In the genomic region with DNA sequence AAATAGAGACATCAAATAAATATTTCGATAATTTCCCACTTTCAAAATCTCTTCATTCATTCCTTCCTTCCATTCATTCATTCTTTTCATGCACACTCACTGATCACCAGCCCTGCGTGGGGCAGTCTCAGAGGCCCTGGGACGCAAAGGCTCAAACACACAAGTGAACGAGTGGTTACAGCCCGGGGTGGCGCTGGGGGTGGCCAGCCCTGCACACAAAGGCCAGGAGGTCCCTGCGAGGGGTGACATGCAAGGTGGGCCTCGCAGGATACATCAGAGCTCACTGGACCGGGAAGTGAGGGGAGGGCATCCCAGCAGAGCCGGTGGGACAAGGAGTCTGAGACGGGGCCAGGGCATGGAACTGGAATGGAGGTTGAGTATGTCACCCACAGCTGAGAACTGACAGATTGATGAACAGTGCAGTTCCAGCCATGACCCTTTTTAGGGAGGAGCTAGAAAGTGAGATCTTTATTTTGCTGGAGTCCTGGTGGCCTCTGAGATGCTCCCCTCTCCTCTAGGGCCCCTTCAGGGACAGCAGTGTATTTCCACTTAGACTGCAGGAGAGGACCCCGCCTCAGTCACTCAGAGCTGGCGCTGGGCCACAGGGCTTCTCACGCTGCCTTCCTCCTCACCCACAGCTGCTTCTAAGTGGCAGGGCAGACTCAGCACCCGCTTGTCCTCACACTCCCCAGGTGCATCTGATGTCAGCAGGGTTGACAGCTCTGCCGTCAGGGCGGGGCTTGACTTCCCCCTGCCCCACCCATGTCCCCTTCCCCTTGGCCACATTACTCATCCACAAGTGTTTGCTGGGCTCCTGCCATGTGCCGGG, we compare ENCODE assay signal across 19 cellular contexts. TPM values are rescaled to one million over a fixed set of nuclear protein-coding genes. Genes with fewer than 3 reads are reported as not detected.
DNase-seq lines count a peak whose midpoint lies in the region; ATAC-seq and TF ChIP-seq lines count a peak whose summit lies in the region.
"Had no signal": no experiment of that assay in that cellular context is flagged by ENCODE, and none has a peak within 500 bp of the region (broad histone marks: within the 10 kb centered on the region; RNA-seq: fewer than 3 reads in every experiment).

No MANE protein-coding gene starts in this region.

- H3K27ac Mint-ChIP-seq in immature natural killer cell, result no peak overlapping the region
- H3K27ac Mint-ChIP-seq in T-helper 2 cell treated with Interferon-gamma antibody and Interleukin-4, amounts not matched to agents 5 μg/mL and 100 μg/mL, for 36 hours, result no peak overlapping the region
- H3K27ac Mint-ChIP-seq: activated CD4-positive, alpha-beta T cell treated with anti-CD3 and anti-CD28 coated beads for 36 hours; activated T-helper 2 cell treated with anti-CD3 and anti-CD28 coated beads, Interferon-gamma antibody, Interleukin-2, Interleukin-4, amounts not matched to agents 10 μg/mL and 5 μg/mL and 100 μg/mL, durations not matched to agents 14 hours and 24 hours and 36 hours; T-cell; type B pancreatic cell had no signal

- peaks cover 0 to 4% (median 1%) of the 10 kb centered on the region in 3 donors for H3K27me3 Mint-ChIP-seq in immature natural killer cell (ENCODE audit: low read depth in 3 of 3)
- no peaks in the 10 kb centered on the region for H3K27me3 Mint-ChIP-seq in T-helper 2 cell treated with Interferon-gamma antibody and Interleukin-4, amounts not matched to agents 5 μg/mL and 100 μg/mL, for 36 hours (ENCODE audit: low read depth)
- H3K27me3 Mint-ChIP-seq: activated CD4-positive, alpha-beta T cell treated with anti-CD3 and anti-CD28 coated beads for 36 hours; brain; T-cell; type B pancreatic cell had no signal

- no peaks in the 10 kb centered on the region for H3K9me3 Mint-ChIP-seq in immature natural killer cell
- H3K9me3 Mint-ChIP-seq in T-helper 2 cell treated with Interferon-gamma antibody and Interleukin-4, amounts not matched to agents 5 μg/mL and 100 μg/mL, for 36 hours, result no peaks in the 10 kb centered on the region
- H3K9me3 Mint-ChIP-seq: activated T-helper 2 cell treated with anti-CD3 and anti-CD28 coated beads, Interferon-gamma antibody, Interleukin-2, Interleukin-4, amounts not matched to agents 10 μg/mL and 5 μg/mL and 100 μg/mL, durations not matched to agents 14 hours and 24 hours and 36 hours; brain; T-cell; type B pancreatic cell had no signal

- in situ Hi-C loops in gastrocnemius medialis (cut with MboI; ENCODE audit: low sequenced_read_pairs in 4 of 4), result no loop called here

- ATAC-seq in right cardiac atrium, result no peak
- ATAC-seq in HG02885 (IDR thresholded peaks at IDR 0.05; ENCODE audit: poor library complexity, unreplicated experiment), result no peak
- no peak for ATAC-seq in gastrocnemius medialis
- ATAC-seq: activated CD4-positive, alpha-beta T cell treated with anti-CD3 and anti-CD28 coated beads for 36 hours; mucosa of descending colon; T-cell had no signal

- H3K4me1 ChIP-seq in right cardiac atrium (ENCODE audit: control insufficient read depth, insufficient read depth, low read length) (peaks cover 2% of the 10 kb centered on the region), left ventricle myocardium inferior (peaks cover 31% of the 10 kb centered on the region), gastrocnemius medialis (peaks cover 0 to 5% of the 10 kb centered on the region in 2 donors)

- WGBS in right cardiac atrium, result 84% methylated on average over 18 of the region's 18 CpGs

- H3K36me3 ChIP-seq in left ventricle myocardium inferior (peaks cover 47% of the 10 kb centered on the region), gastrocnemius medialis (peaks cover 0 to 14% of the 10 kb centered on the region in 2 donors)

- H3K36me3 Mint-ChIP-seq in immature natural killer cell, result peaks cover 6 to 16% (median 9%) of the 10 kb centered on the region in 3 donors
- H3K36me3 Mint-ChIP-seq in T-helper 2 cell treated with Interferon-gamma antibody and Interleukin-4, amounts not matched to agents 5 μg/mL and 100 μg/mL, for 36 hours (ENCODE audit: low read depth), result no peaks in the 10 kb centered on the region

- no peak overlapping the region for H3K4me3 Mint-ChIP-seq in immature natural killer cell
- H3K4me3 Mint-ChIP-seq in T-helper 2 cell treated with Interferon-gamma antibody and Interleukin-4, amounts not matched to agents 5 μg/mL and 100 μg/mL, for 36 hours, result no peak overlapping the region
- H3K4me3 Mint-ChIP-seq: activated CD4-positive, alpha-beta T cell treated with anti-CD3 and anti-CD28 coated beads for 36 hours; brain; T-cell; type B pancreatic cell had no signal

- H3K4me3 ChIP-seq in right cardiac atrium (ENCODE audit: low read length) (no peak overlapping the region), left ventricle myocardium inferior (no peak overlapping the region), epithelial cell of esophagus (ENCODE audit: low read length) (no peak overlapping the region), gastrocnemius medialis (no peak overlapping the region)
- H3K4me3 ChIP-seq: mucosa of descending colon, spleen had no signal

- H3K9me3 ChIP-seq in right cardiac atrium (ENCODE audit: control insufficient read depth, low read length) (no peaks in the 10 kb centered on the region), left ventricle myocardium inferior (replicated peaks) (no peaks in the 10 kb centered on the region), gastrocnemius medialis (no peaks in the 10 kb centered on the region)
- H3K9me3 ChIP-seq: mucosa of descending colon, neutrophil, spleen had no signal

- DNase-seq in right cardiac atrium (peak in 2 of 3 donors; percentile 31 to 71), left ventricle myocardium inferior (no peak), NCI-H345 (lab: John Stamatoyannopoulos, UW) (peak; percentile 70), epithelial cell of esophagus (ENCODE audit: low read depth) (peak; percentile 50), gastrocnemius medialis (no peak), immature natural killer cell (no peak)
- no peak for DNase-seq in T-helper 2 cell treated with Interferon-gamma antibody and Interleukin-4, amounts not matched to agents 5 μg/mL and 100 μg/mL, for 36 hours (ENCODE audit: low spot score)
- DNase-seq: activated CD4-positive, alpha-beta T cell treated with anti-CD3 and anti-CD28 coated beads for 36 hours; dermis blood vessel endothelial cell; mucosa of descending colon; NCI-H1436; NCI-H446 treated with DMSO at 0.1 percent for 48 hours; spleen; T-cell had no signal

- no peak for TF ChIP-seq CTCF in left ventricle myocardium inferior (IDR thresholded peaks at IDR 0.05; ENCODE audit: borderline replicate concordance)
- no peak for TF ChIP-seq CTCF in epithelial cell of esophagus (IDR thresholded peaks at IDR 0.05; ENCODE audit: insufficient read depth, low read depth, low read length, missing control alignments)
- TF ChIP-seq CTCF in gastrocnemius medialis (IDR thresholded peaks at IDR 0.05 in 4 of 5, conservative IDR thresholded peaks at IDR 0.05 in 1 of 5), result no peak

- H3K27me3 ChIP-seq in right cardiac atrium (ENCODE audit: control insufficient read depth, insufficient read depth), result no peaks in the 10 kb centered on the region
- no peaks in the 10 kb centered on the region for H3K27me3 ChIP-seq in left ventricle myocardium inferior (ENCODE audit: low read depth)
- H3K27me3 ChIP-seq in gastrocnemius medialis, result no peaks in the 10 kb centered on the region
- H3K27me3 ChIP-seq: spleen had no signal

- no peaks in the 10 kb centered on the region for H3K4me1 Mint-ChIP-seq in immature natural killer cell
- H3K4me1 Mint-ChIP-seq in T-helper 2 cell treated with Interferon-gamma antibody and Interleukin-4, amounts not matched to agents 5 μg/mL and 100 μg/mL, for 36 hours (ENCODE audit: low read depth), result no peaks in the 10 kb centered on the region
- H3K4me1 Mint-ChIP-seq: activated CD4-positive, alpha-beta T cell treated with anti-CD3 and anti-CD28 coated beads for 36 hours had no signal

- intact Hi-C loops in right cardiac atrium (cut with DNase I), result no loop called here
- intact Hi-C loops in left ventricle myocardium inferior (cut with micrococcal nuclease), result no loop called here
- intact Hi-C loops in gastrocnemius medialis (cut with DNase I; ENCODE audit: low total_unique reads), result no loop called here

- TF ChIP-seq POLR2A in gastrocnemius medialis (IDR thresholded peaks at IDR 0.05), result no peak

- no peak overlapping the region for H3K27ac ChIP-seq in right cardiac atrium (ENCODE audit: low read length)
- no peak overlapping the region for H3K27ac ChIP-seq in left ventricle myocardium inferior (replicated peaks)
- no peak overlapping the region for H3K27ac ChIP-seq in gastrocnemius medialis
- H3K27ac ChIP-seq: neutrophil, spleen had no signal

RNA-seq across cellular contexts. Expression of gene TTYH3, which starts 29.7 kb away (rescaled TPM):
- total RNA-seq in right cardiac atrium, result 10 to 100 TPM; 12.4 to 25.0 (median 17.0) TPM
- 8.1 TPM for polyA plus RNA-seq in right cardiac atrium
- 10.9 TPM for total RNA-seq in left ventricle myocardium inferior
- 10 to 100 TPM in 1 of 4 donors, 1 to 10 TPM in 3; 2.9 to 14.8 (median 5.2) TPM for total RNA-seq in gastrocnemius medialis
- polyA plus RNA-seq in immature natural killer cell, result 1 to 10 TPM; 1.3 to 3.2 (median 1.6) TPM

RNA-seq across cellular contexts. Expression of gene IQCE, which starts 43.3 kb away (rescaled TPM):
- total RNA-seq in right cardiac atrium, result 10 to 100 TPM; 10.6 to 16.0 (median 15.2) TPM
- polyA plus RNA-seq in right cardiac atrium, result 7.9 TPM
- 11.5 TPM for total RNA-seq in left ventricle myocardium inferior
- 10 to 100 TPM in 1 of 4 donors, 1 to 10 TPM in 3; 6.3 to 11.5 (median 8.8) TPM for total RNA-seq in gastrocnemius medialis
- polyA plus RNA-seq in immature natural killer cell, result 1 to 10 TPM in 2 of 3 donors, not detected in 1; 1.9 to 4.2 TPM

RNA-seq across cellular contexts. Expression of gene BRAT1, which starts 46.8 kb away (rescaled TPM):
- total RNA-seq in right cardiac atrium (10 to 100 TPM; 15.4 to 19.0 (median 16.1) TPM), left ventricle myocardium inferior (13.7 TPM), gastrocnemius medialis (10 to 100 TPM; 15.3 to 36.4 (median 20.2) TPM)
- polyA plus RNA-seq in right cardiac atrium (16.9 TPM), immature natural killer cell (10 to 100 TPM; 15.0 to 42.4 (median 19.2) TPM)

Comparison
In these comparisons a context has a peak if more than half of its experiments do, and no peak if none do; other contexts are left out.
1. DNase-seq: peak in right cardiac atrium (2 of 3), NCI-H345 (single experiment) and epithelial cell of esophagus (single experiment); none in left ventricle myocardium inferior (single experiment), gastrocnemius medialis (0 of 2), immature natural killer cell (0 of 3) and T-helper 2 cell treated with Interferon-gamma antibody and Interleukin-4, amounts not matched to agents 5 μg/mL and 100 μg/mL, for 36 hours (single experiment).